In genomic region chr6:125769147-125769783, GRCh38 we compare ENCODE assay signal across 18 cellular contexts. TPM values are rescaled to one million over a fixed set of nuclear protein-coding genes. Genes with fewer than 3 reads are reported as not detected.
"Had no signal": no experiment of that assay in that cellular context is flagged by ENCODE, and none has a peak within 500 bp of the region (broad histone marks: within the 10 kb centered on the region; RNA-seq: fewer than 3 reads in every experiment).

No MANE protein-coding gene starts in this region.

- H3K9me3 ChIP-seq: body of pancreas, heart right ventricle, pancreas, stomach, suprapubic skin, transverse colon had no signal

- H3K27ac ChIP-seq: body of pancreas, cardiac muscle cell, heart right ventricle, pancreas, skin epidermis, stomach, suprapubic skin, transverse colon had no signal

- FAIRE-seq: urothelium cell line had no signal

- H3K4me3 ChIP-seq: body of pancreas, cardiac muscle cell, heart right ventricle, pancreas, stomach, suprapubic skin, transverse colon had no signal

- DNase-seq: activated CD4-positive, alpha-beta memory T cell treated with anti-CD3 and anti-CD28 coated beads for 36 hours; activated effector memory CD4-positive, alpha-beta T cell treated with anti-CD3 and anti-CD28 coated beads, Interleukin-2, amount 50 U/mL, for 16 hours; activated naive CD4-positive, alpha-beta T cell treated with anti-CD3 and anti-CD28 coated beads, Interleukin-2, amount 50 U/mL, for 16 hours; islet precursor cell; left cardiac atrium had no signal

- H3K4me1 ChIP-seq: body of pancreas, pancreas, stomach, suprapubic skin, transverse colon had no signal

- H3K36me3 ChIP-seq: cardiac muscle cell, heart right ventricle, pancreas, stomach, suprapubic skin, transverse colon had no signal

- ATAC-seq: activated T-cell treated with anti-CD3 and anti-CD28 coated beads, Interleukin-2, amount 50 U/mL, for 72 hours; left cardiac atrium; natural killer cell treated with Interleukin-12 subunit alpha and Interleukin-12 subunit beta and Interleukin-15 and Interleukin-18, amount 100 ng/mL, for 72 hours; stimulated activated memory B cell treated with anti-CD40 and anti-IgM and Interleukin-4, amounts not matched to agents 10 μg/mL and 1 μg/mL and 100 μg/mL, for 72 hours had no signal

- H3K27me3 ChIP-seq: body of pancreas, cardiac muscle cell, heart right ventricle, pancreas had no signal

RNA-seq across cellular contexts. Expression of gene HEY2, which starts 19.8 kb away (rescaled TPM):
- total RNA-seq: activated CD4-positive, alpha-beta memory T cell treated with anti-CD3 and anti-CD28 coated beads for 36 hours; fibroblast of lung had no signal
- polyA plus RNA-seq: fibroblast of lung had no signal
